ENCODE assay signal across 1 cellular context in the genomic region with DNA sequence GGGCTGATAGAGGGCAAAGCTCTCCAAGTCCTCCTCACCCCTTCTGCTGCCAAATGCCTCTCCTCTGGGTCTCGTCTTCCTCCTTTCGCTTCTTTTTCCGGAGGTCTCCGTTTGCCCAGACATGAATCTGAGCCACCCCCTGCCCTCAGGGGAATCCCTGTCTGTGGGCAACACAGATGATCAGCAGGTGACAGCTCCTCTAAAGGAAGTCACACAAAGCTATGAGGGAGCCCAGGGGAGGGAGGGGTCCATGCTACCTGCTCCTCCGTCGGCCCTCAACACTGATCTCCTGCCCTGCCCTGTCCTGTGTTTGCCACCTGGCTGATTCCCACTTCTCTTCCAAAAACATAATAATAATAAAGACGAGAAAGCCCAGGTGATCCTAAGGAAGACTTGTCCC.
TF ChIP-seq lines count a peak whose summit lies in the region.

No MANE protein-coding gene starts in this region.

TF ChIP-seq in K562, 482 proteins besides CTCF, POLR2A, EP300 and RAD21:
- TF ChIP-seq NCOA2 (IDR thresholded peaks at IDR 0.05; ENCODE audit: partially characterized antibody in 2 of 2) (no peak), CTBP1 (IDR thresholded peaks at IDR 0.05; ENCODE audit: borderline replicate concordance) (no peak), SP1 (CRISPR knock-in tag; IDR thresholded peaks at IDR 0.05) (no peak), ZNF644 (tag; IDR thresholded peaks at IDR 0.05; ENCODE audit: low read depth) (no peak), ZBTB33 (CRISPR knock-in tag; IDR thresholded peaks at IDR 0.05) (no peak), SMC3 (conservative IDR thresholded peaks at IDR 0.05; ENCODE audit: insufficient read depth, low read depth, low read length) (no peak), POLR2AphosphoS2 (IDR thresholded peaks at IDR 0.05; ENCODE audit: low read length) (no peak), ZNF324 (CRISPR knock-in tag; IDR thresholded peaks at IDR 0.05) (no peak)
- TF ChIP-seq, protein P1, sequence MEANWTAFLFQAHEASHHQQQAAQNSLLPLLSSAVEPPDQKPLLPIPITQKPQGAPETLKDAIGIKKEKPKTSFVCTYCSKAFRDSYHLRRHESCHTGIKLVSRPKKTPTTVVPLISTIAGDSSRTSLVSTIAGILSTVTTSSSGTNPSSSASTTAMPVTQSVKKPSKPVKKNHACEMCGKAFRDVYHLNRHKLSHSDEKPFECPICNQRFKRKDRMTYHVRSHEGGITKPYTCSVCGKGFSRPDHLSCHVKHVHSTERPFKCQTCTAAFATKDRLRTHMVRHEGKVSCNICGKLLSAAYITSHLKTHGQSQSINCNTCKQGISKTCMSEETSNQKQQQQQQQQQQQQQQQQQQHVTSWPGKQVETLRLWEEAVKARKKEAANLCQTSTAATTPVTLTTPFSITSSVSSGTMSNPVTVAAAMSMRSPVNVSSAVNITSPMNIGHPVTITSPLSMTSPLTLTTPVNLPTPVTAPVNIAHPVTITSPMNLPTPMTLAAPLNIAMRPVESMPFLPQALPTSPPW (CRISPR knock-in tag; IDR thresholded peaks at IDR 0.05): no peak
